35 cellular contexts compared by ENCODE assay signal in genomic region chr3:116367761-116368395, GRCh38.
"Had no signal": no experiment of that assay in that cellular context is flagged by ENCODE, and none has a peak within 500 bp of the region (broad histone marks: within the 10 kb centered on the region; RNA-seq: fewer than 3 reads in every experiment).

No MANE protein-coding gene starts in this region.

- H3K27ac Mint-ChIP-seq: activated CD4-positive, alpha-beta memory T cell treated with anti-CD3 and anti-CD28 coated beads, Interleukin-2, amount 10 ng/mL, durations not matched to agents 7 days and 5 days; activated CD8-positive, alpha-beta memory T cell treated with anti-CD3 and anti-CD28 coated beads, Interleukin-2, amount 10 ng/mL, durations not matched to agents 7 days and 5 days; activated naive CD4-positive, alpha-beta T cell treated with anti-CD3 and anti-CD28 coated beads, Interleukin-2, amount 50 U/mL, for 24 hours; activated naive CD8-positive, alpha-beta T cell treated with anti-CD3 and anti-CD28 coated beads, Interleukin-2, amount 10 ng/mL, durations not matched to agents 7 days and 5 days; T-cell; T-helper 17 cell had no signal

- H3K4me1 Mint-ChIP-seq: activated CD4-positive, alpha-beta memory T cell treated with anti-CD3 and anti-CD28 coated beads, Interleukin-2, amount 10 ng/mL, durations not matched to agents 7 days and 5 days; activated CD8-positive, alpha-beta memory T cell treated with anti-CD3 and anti-CD28 coated beads, Interleukin-2, amount 10 ng/mL, durations not matched to agents 7 days and 5 days; activated naive CD4-positive, alpha-beta T cell treated with anti-CD3 and anti-CD28 coated beads, Interleukin-2, amount 50 U/mL, for 24 hours; activated naive CD8-positive, alpha-beta T cell treated with anti-CD3 and anti-CD28 coated beads, Interleukin-2, amount 10 ng/mL, durations not matched to agents 7 days and 5 days; central memory CD8-positive, alpha-beta T cell; T-cell; T-helper 17 cell had no signal

- H3K4me1 ChIP-seq: ascending aorta had no signal

- H3K4me3 ChIP-seq: ascending aorta, cardiac muscle cell had no signal

- H3K36me3 ChIP-seq: ascending aorta, cardiac muscle cell had no signal

- H3K4me3 Mint-ChIP-seq: activated CD4-positive, alpha-beta memory T cell treated with anti-CD3 and anti-CD28 coated beads, Interleukin-2, amount 10 ng/mL, durations not matched to agents 7 days and 5 days; activated CD8-positive, alpha-beta memory T cell treated with anti-CD3 and anti-CD28 coated beads, Interleukin-2, amount 10 ng/mL, durations not matched to agents 7 days and 5 days; activated naive CD4-positive, alpha-beta T cell treated with anti-CD3 and anti-CD28 coated beads, Interleukin-2, amount 50 U/mL, for 24 hours; activated naive CD8-positive, alpha-beta T cell treated with anti-CD3 and anti-CD28 coated beads, Interleukin-2, amount 10 ng/mL, durations not matched to agents 7 days and 5 days; central memory CD8-positive, alpha-beta T cell; T-cell; T-helper 17 cell had no signal

- DNase-seq: activated CD4-positive, alpha-beta memory T cell treated with anti-CD3 and anti-CD28 coated beads, Interleukin-2, amount 10 ng/mL, durations not matched to agents 7 days and 5 days; activated CD4-positive, alpha-beta T cell treated with anti-CD3 and anti-CD28 coated beads for 1 hour; activated CD4-positive, alpha-beta T cell treated with anti-CD3 and anti-CD28 coated beads for 48 hours; activated CD4-positive, CD25-positive, alpha-beta regulatory T cell; activated CD8-positive, alpha-beta memory T cell treated with anti-CD3 and anti-CD28 coated beads for 24 hours; activated CD8-positive, alpha-beta memory T cell treated with anti-CD3 and anti-CD28 coated beads, Interleukin-2, amount 10 ng/mL, durations not matched to agents 7 days and 5 days; activated CD8-positive, alpha-beta memory T cell treated with anti-CD3 and anti-CD28 coated beads, Interleukin-2, amount 50 U/mL, for 48 hours; activated effector memory CD4-positive, alpha-beta T cell treated with anti-CD3 and anti-CD28 coated beads, Interleukin-2, amount 50 U/mL, for 16 hours; activated naive CD4-positive, alpha-beta T cell; activated naive CD8-positive, alpha-beta T cell treated with anti-CD3 and anti-CD28 coated beads, Interleukin-2, amount 10 ng/mL, durations not matched to agents 7 days and 5 days; activated T-cell treated with anti-CD3 and anti-CD28 coated beads, Interleukin-2, amount 50 U/mL, for 48 hours; amygdala; NCI-H1048; NCI-H1105 treated with DMSO at 0.1 percent for 48 hours; NCI-H1436; NCI-H1694; NCI-H1930; NCI-H2081 treated with DMSO at 0.1 percent for 48 hours; NCI-H345; NCI-H524 treated with DMSO at 0.1 percent for 48 hours; NCI-H748 treated with DMSO at 0.1 percent for 48 hours; NK-92 treated with Interleukin-12 subunit alpha and Interleukin-12 subunit beta, amount 100 ng/mL, for 24 hours; PC-3; SIG-M5; T-cell; T-helper 17 cell had no signal

- H3K27me3 Mint-ChIP-seq: activated CD4-positive, alpha-beta memory T cell treated with anti-CD3 and anti-CD28 coated beads, Interleukin-2, amount 10 ng/mL, durations not matched to agents 7 days and 5 days; activated CD8-positive, alpha-beta memory T cell treated with anti-CD3 and anti-CD28 coated beads, Interleukin-2, amount 10 ng/mL, durations not matched to agents 7 days and 5 days; activated naive CD4-positive, alpha-beta T cell treated with anti-CD3 and anti-CD28 coated beads, Interleukin-2, amount 50 U/mL, for 24 hours; activated naive CD8-positive, alpha-beta T cell treated with anti-CD3 and anti-CD28 coated beads, Interleukin-2, amount 10 ng/mL, durations not matched to agents 7 days and 5 days; central memory CD8-positive, alpha-beta T cell; T-cell; T-helper 17 cell had no signal

- ATAC-seq: activated CD8-positive, alpha-beta memory T cell treated with anti-CD3 and anti-CD28 coated beads, Interleukin-2, amount 10 ng/mL, durations not matched to agents 7 days and 5 days; PC-3; Right ventricle myocardium inferior; SK-N-SH treated with all-trans-retinoic acid at 6 μM for 48 hours; T-cell; T-helper 17 cell had no signal

- H3K36me3 Mint-ChIP-seq: activated CD8-positive, alpha-beta memory T cell treated with anti-CD3 and anti-CD28 coated beads, Interleukin-2, amount 10 ng/mL, durations not matched to agents 7 days and 5 days; activated naive CD4-positive, alpha-beta T cell treated with anti-CD3 and anti-CD28 coated beads, Interleukin-2, amount 50 U/mL, for 24 hours; activated naive CD8-positive, alpha-beta T cell treated with anti-CD3 and anti-CD28 coated beads, Interleukin-2, amount 10 ng/mL, durations not matched to agents 7 days and 5 days; T-cell had no signal

- H3K27ac ChIP-seq: ascending aorta, cardiac muscle cell, RWPE1, VCaP had no signal

- H3K27me3 ChIP-seq: ascending aorta, cardiac muscle cell had no signal

- H3K9me3 ChIP-seq: ascending aorta had no signal

- FAIRE-seq: RCC 7860 had no signal
